Comparison of ENCODE assay signal across 1 cellular context in the genomic region with DNA sequence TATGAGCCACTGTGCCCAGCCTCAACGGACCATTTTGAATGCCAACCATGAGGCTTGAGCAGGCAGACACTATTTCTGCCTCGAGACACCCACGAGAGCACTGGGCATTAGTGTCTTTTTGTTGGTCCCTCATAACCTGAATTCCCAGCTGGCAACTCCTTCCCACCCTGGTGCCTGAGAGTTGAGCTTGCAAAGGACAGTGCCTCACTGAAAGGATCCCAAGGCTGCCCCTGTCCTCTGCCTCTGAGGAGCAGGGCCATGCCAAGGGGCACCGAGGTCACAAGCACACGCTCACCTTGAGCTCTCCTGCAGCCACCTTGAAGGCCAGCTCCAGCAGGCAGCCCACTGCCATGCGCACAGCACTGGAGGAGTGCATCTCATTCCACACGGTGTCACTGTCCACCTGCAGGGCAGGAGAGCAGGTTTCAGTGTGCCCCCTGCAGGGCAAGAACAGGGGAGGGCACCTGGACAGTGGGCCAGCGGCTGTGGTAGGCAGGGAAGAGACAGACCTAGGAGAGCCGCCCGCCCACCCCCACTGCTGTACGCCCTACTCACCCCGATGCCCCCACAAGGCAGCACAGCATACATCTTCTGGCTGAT.
TF ChIP-seq lines count a peak whose summit lies in the region.

No MANE protein-coding gene starts in this region.

TF ChIP-seq in HepG2, 621 proteins besides CTCF, POLR2A, EP300 and RAD21 (continued from another document and continues in another):
- TF ChIP-seq, protein P1, sequence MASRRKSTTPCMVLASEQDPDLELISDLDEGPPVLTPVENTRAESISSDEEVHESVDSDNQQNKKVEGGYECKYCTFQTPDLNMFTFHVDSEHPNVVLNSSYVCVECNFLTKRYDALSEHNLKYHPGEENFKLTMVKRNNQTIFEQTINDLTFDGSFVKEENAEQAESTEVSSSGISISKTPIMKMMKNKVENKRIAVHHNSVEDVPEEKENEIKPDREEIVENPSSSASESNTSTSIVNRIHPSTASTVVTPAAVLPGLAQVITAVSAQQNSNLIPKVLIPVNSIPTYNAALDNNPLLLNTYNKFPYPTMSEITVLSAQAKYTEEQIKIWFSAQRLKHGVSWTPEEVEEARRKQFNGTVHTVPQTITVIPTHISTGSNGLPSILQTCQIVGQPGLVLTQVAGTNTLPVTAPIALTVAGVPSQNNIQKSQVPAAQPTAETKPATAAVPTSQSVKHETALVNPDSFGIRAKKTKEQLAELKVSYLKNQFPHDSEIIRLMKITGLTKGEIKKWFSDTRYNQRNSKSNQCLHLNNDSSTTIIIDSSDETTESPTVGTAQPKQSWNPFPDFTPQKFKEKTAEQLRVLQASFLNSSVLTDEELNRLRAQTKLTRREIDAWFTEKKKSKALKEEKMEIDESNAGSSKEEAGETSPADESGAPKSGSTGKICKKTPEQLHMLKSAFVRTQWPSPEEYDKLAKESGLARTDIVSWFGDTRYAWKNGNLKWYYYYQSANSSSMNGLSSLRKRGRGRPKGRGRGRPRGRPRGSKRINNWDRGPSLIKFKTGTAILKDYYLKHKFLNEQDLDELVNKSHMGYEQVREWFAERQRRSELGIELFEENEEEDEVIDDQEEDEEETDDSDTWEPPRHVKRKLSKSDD (CRISPR knock-in tag; IDR thresholded peaks at IDR 0.05; ENCODE audit: low read depth) = no peak
- TF ChIP-seq PHB2 (IDR thresholded peaks at IDR 0.05; ENCODE audit: partially characterized antibody) = no peak
- no peak; the same call in 1 of the 2 replicates for TF ChIP-seq SALL1 (CRISPR knock-in tag; IDR thresholded peaks at IDR 0.05)
- no peak for TF ChIP-seq SRSF9 (IDR thresholded peaks at IDR 0.05; ENCODE audit: borderline replicate concordance, insufficient read depth, low read depth, low read length, poor library complexity, severe bottlenecking)
- TF ChIP-seq, protein P2, sequence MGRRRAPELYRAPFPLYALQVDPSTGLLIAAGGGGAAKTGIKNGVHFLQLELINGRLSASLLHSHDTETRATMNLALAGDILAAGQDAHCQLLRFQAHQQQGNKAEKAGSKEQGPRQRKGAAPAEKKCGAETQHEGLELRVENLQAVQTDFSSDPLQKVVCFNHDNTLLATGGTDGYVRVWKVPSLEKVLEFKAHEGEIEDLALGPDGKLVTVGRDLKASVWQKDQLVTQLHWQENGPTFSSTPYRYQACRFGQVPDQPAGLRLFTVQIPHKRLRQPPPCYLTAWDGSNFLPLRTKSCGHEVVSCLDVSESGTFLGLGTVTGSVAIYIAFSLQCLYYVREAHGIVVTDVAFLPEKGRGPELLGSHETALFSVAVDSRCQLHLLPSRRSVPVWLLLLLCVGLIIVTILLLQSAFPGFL (CRISPR knock-in tag; IDR thresholded peaks at IDR 0.05) = no peak
- no peak for TF ChIP-seq ZKSCAN1 (IDR thresholded peaks at IDR 0.05; ENCODE audit: low read length)
- TF ChIP-seq SMAD3 (CRISPR knock-in tag; IDR thresholded peaks at IDR 0.05) = no peak
- TF ChIP-seq ZNF160 (CRISPR knock-in tag; IDR thresholded peaks at IDR 0.05) = no peak
- TF ChIP-seq ZNF672 (CRISPR knock-in tag; IDR thresholded peaks at IDR 0.05) = no peak
- no peak for TF ChIP-seq CAMTA2 (CRISPR knock-in tag; IDR thresholded peaks at IDR 0.05; ENCODE audit: borderline replicate concordance)
- peak; percentile 30 for TF ChIP-seq HNRNPLL (IDR thresholded peaks at IDR 0.05; ENCODE audit: low read depth, low read length, poor library complexity, severe bottlenecking)
- TF ChIP-seq PHF8 (CRISPR knock-in tag; IDR thresholded peaks at IDR 0.05) = peak; percentile 47; the same call in 1 of the 2 replicates
- peak; percentile 98 for TF ChIP-seq STAG1 (CRISPR knock-in tag; IDR thresholded peaks at IDR 0.05)
- TF ChIP-seq FOXK1 (CRISPR knock-in tag; IDR thresholded peaks at IDR 0.05; ENCODE audit: borderline replicate concordance, low read depth) = no peak
- TF ChIP-seq SIX4 (CRISPR knock-in tag; IDR thresholded peaks at IDR 0.05) = 0 out of 2 replicates have a peak, but pooled peaks have one; percentile 21
- TF ChIP-seq ZNF839 (CRISPR knock-in tag; IDR thresholded peaks at IDR 0.05; ENCODE audit: borderline replicate concordance) = no peak; the same call in 1 of the 2 replicates
- TF ChIP-seq ATF1 (CRISPR knock-in tag; IDR thresholded peaks at IDR 0.05) = no peak
- TF ChIP-seq ZSCAN21 (CRISPR knock-in tag; IDR thresholded peaks at IDR 0.05; ENCODE audit: borderline replicate concordance) = no peak
- no peak for TF ChIP-seq NFRKB (IDR thresholded peaks at IDR 0.05)
- TF ChIP-seq CBX1 (IDR thresholded peaks at IDR 0.05; ENCODE audit: low read depth) = peak; percentile 52
- no peak for TF ChIP-seq ZFP36L1 (CRISPR knock-in tag; IDR thresholded peaks at IDR 0.05)
- no peak for TF ChIP-seq ZNF446 (CRISPR knock-in tag; IDR thresholded peaks at IDR 0.05)
- TF ChIP-seq ZNF562 (CRISPR knock-in tag; IDR thresholded peaks at IDR 0.05; ENCODE audit: borderline replicate concordance) = no peak
- TF ChIP-seq, protein P3, sequence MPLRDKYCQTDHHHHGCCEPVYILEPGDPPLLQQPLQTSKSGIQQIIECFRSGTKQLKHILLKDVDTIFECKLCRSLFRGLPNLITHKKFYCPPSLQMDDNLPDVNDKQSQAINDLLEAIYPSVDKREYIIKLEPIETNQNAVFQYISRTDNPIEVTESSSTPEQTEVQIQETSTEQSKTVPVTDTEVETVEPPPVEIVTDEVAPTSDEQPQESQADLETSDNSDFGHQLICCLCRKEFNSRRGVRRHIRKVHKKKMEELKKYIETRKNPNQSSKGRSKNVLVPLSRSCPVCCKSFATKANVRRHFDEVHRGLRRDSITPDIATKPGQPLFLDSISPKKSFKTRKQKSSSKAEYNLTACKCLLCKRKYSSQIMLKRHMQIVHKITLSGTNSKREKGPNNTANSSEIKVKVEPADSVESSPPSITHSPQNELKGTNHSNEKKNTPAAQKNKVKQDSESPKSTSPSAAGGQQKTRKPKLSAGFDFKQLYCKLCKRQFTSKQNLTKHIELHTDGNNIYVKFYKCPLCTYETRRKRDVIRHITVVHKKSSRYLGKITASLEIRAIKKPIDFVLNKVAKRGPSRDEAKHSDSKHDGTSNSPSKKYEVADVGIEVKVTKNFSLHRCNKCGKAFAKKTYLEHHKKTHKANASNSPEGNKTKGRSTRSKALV (CRISPR knock-in tag; IDR thresholded peaks at IDR 0.05) = no peak
- no peak for TF ChIP-seq PHF20 (CRISPR knock-in tag; IDR thresholded peaks at IDR 0.05)
- no peak for TF ChIP-seq CHCHD3 (CRISPR knock-in tag; IDR thresholded peaks at IDR 0.05)
- TF ChIP-seq ATM (IDR thresholded peaks at IDR 0.05; ENCODE audit: borderline replicate concordance) = no peak
- no peak for TF ChIP-seq ZNF710 (CRISPR knock-in tag; IDR thresholded peaks at IDR 0.05; ENCODE audit: borderline replicate concordance)
- no peak for TF ChIP-seq ZNF329 (CRISPR knock-in tag; IDR thresholded peaks at IDR 0.05; ENCODE audit: low read depth)
- TF ChIP-seq, protein P4, sequence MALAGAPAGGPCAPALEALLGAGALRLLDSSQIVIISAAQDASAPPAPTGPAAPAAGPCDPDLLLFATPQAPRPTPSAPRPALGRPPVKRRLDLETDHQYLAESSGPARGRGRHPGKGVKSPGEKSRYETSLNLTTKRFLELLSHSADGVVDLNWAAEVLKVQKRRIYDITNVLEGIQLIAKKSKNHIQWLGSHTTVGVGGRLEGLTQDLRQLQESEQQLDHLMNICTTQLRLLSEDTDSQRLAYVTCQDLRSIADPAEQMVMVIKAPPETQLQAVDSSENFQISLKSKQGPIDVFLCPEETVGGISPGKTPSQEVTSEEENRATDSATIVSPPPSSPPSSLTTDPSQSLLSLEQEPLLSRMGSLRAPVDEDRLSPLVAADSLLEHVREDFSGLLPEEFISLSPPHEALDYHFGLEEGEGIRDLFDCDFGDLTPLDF (CRISPR knock-in tag; IDR thresholded peaks at IDR 0.05) = no peak
- TF ChIP-seq ZNF207 (IDR thresholded peaks at IDR 0.05; ENCODE audit: borderline replicate concordance) = no peak
- TF ChIP-seq LCORL (IDR thresholded peaks at IDR 0.05) = no peak
- TF ChIP-seq LCORL (CRISPR knock-in tag; IDR thresholded peaks at IDR 0.05) = 0 out of 2 replicates have a peak, but pooled peaks have one; percentile 52
- no peak for TF ChIP-seq HOXA5 (CRISPR knock-in tag; IDR thresholded peaks at IDR 0.05)
- no peak for TF ChIP-seq NCOR1 (IDR thresholded peaks at IDR 0.05; ENCODE audit: borderline replicate concordance, low read length)
- no peak for TF ChIP-seq SRF (IDR thresholded peaks at IDR 0.05; ENCODE audit: low read depth, low read length)
- TF ChIP-seq DR1 (CRISPR knock-in tag; IDR thresholded peaks at IDR 0.05) = no peak
- TF ChIP-seq TCF12 (IDR thresholded peaks at IDR 0.05) = no peak
- TF ChIP-seq TCF12 (CRISPR knock-in tag; IDR thresholded peaks at IDR 0.05) = no peak
- TF ChIP-seq PRPF4 (IDR thresholded peaks at IDR 0.05; ENCODE audit: low read depth, low read length, poor library complexity, severe bottlenecking) = no peak
- no peak for TF ChIP-seq ZNF567 (CRISPR knock-in tag; IDR thresholded peaks at IDR 0.05; ENCODE audit: borderline replicate concordance)
- TF ChIP-seq FOSL2 (CRISPR knock-in tag; IDR thresholded peaks at IDR 0.05) = peak; percentile 71
- TF ChIP-seq U2AF2 (IDR thresholded peaks at IDR 0.05; ENCODE audit: low read depth, low read length) = no peak
- TF ChIP-seq ZMAT3 (CRISPR knock-in tag; conservative IDR thresholded peaks at IDR 0.05) = no peak
- no peak for TF ChIP-seq ZNF337 (CRISPR knock-in tag; IDR thresholded peaks at IDR 0.05; ENCODE audit: borderline replicate concordance, low read depth)
- TF ChIP-seq ATAD3A (CRISPR knock-in tag; IDR thresholded peaks at IDR 0.05) = 0 out of 2 replicates have a peak, but pooled peaks have one; percentile 62
- TF ChIP-seq AGO1 (IDR thresholded peaks at IDR 0.05; ENCODE audit: low read depth, low read length, poor library complexity, severe bottlenecking) = no peak
- TF ChIP-seq, protein P5, sequence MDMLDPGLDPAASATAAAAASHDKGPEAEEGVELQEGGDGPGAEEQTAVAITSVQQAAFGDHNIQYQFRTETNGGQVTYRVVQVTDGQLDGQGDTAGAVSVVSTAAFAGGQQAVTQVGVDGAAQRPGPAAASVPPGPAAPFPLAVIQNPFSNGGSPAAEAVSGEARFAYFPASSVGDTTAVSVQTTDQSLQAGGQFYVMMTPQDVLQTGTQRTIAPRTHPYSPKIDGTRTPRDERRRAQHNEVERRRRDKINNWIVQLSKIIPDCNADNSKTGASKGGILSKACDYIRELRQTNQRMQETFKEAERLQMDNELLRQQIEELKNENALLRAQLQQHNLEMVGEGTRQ (IDR thresholded peaks at IDR 0.05; ENCODE audit: low read depth, low read length) = no peak
- TF ChIP-seq, protein P5 (CRISPR knock-in tag; IDR thresholded peaks at IDR 0.05; ENCODE audit: borderline replicate concordance) = no peak
- no peak for TF ChIP-seq MIER3 (CRISPR knock-in tag; IDR thresholded peaks at IDR 0.05; ENCODE audit: borderline replicate concordance)
- TF ChIP-seq BCLAF1 (IDR thresholded peaks at IDR 0.05) = no peak
